In the genomic region with DNA sequence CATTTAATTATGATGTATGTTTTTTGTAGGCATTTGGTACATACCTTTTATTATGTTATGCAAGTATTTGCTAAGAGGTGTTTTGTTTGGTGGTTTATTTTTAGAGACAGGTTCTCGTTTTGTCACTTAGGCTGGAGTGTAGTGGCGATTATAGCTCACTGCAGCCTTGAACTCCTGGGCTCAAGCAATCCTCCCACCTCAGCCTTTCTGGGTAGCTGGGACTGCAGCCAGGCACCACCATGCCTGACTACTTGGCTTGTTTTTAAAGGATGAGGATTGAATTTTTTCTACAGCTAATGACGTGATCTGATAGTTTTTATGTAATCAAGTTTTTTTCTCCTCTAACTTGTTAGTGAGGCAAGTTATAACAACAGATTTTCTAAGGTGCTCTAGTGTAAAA, we compare ENCODE assay signal across 35 cellular contexts.
"Had no signal": no experiment of that assay in that cellular context is flagged by ENCODE, and none has a peak within 500 bp of the region (broad histone marks: within the 10 kb centered on the region; RNA-seq: fewer than 3 reads in every experiment).

No MANE protein-coding gene starts in this region.

- ATAC-seq: activated CD8-positive, alpha-beta memory T cell treated with anti-CD3 and anti-CD28 coated beads, Interleukin-2, amount 10 ng/mL, durations not matched to agents 7 days and 5 days; activated naive CD8-positive, alpha-beta T cell treated with anti-CD3 and anti-CD28 coated beads, Interleukin-2, amount 50 U/mL, for 24 hours; K562; PC-3; Right ventricle myocardium inferior had no signal

- H3K4me3 ChIP-seq: K562, Peyer's patch had no signal

- H3K27me3 ChIP-seq: Peyer's patch had no signal

- H3K4me1 ChIP-seq: Peyer's patch had no signal

- H3K9me3 ChIP-seq: Peyer's patch had no signal

- DNase-seq: activated B cell treated with CpG ODN at 0.5 μM for 24 hours; activated CD4-positive, alpha-beta memory T cell treated with anti-CD3 and anti-CD28 coated beads for 36 hours; activated CD4-positive, alpha-beta T cell treated with anti-CD3 and anti-CD28 coated beads for 4 hours; activated CD4-positive, alpha-beta T cell treated with anti-CD3 and anti-CD28 coated beads, Interleukin-2, amount 50 U/mL, for 1 hour; activated CD4-positive, CD25-positive, alpha-beta regulatory T cell treated with anti-CD3 and anti-CD28 coated beads, Interleukin-2, amount 50 U/mL, for 72 hours; activated CD8-positive, alpha-beta memory T cell treated with anti-CD3 and anti-CD28 coated beads for 24 hours; activated CD8-positive, alpha-beta memory T cell treated with anti-CD3 and anti-CD28 coated beads, Interleukin-2, amount 10 ng/mL, durations not matched to agents 7 days and 5 days; activated CD8-positive, alpha-beta memory T cell treated with anti-CD3 and anti-CD28 coated beads, Interleukin-2, amount 50 U/mL, for 48 hours; activated effector memory CD4-positive, alpha-beta T cell treated with Interleukin-2 at 50 U/mL for 16 hours; activated naive CD4-positive, alpha-beta T cell treated with anti-CD3 and anti-CD28 coated beads, Interleukin-2, amount 10 ng/mL, durations not matched to agents 7 days and 5 days; activated naive CD8-positive, alpha-beta T cell treated with anti-CD3 and anti-CD28 coated beads, Interleukin-2, amount 50 U/mL, for 24 hours; activated T-cell treated with anti-CD3 and anti-CD28 coated beads, Interleukin-2, amount 50 U/mL, for 48 hours; amniotic stem cell; aorta; NCI-H1105; NCI-H1417 treated with DMSO at 0.1 percent for 48 hours; NCI-H187 treated with DMSO at 0.1 percent for 48 hours; NCI-H2081; NCI-H2171 treated with DMSO at 0.1 percent for 48 hours; NCI-H2227 treated with DMSO at 0.1 percent for 48 hours; NCI-H446 treated with DMSO at 0.1 percent for 48 hours; NCI-H524; NCI-H69; NCI-H82; PC-3; Peyer's patch; RPMI8226; SIG-M5; SW 1271; T-helper 1 cell; T-helper 2 cell; T-helper 9 cell had no signal

- H3K27ac ChIP-seq: Peyer's patch, VCaP had no signal

- H3K36me3 ChIP-seq: Peyer's patch had no signal
